In genomic region chr4:55111601-55112000, GRCh38 we compare ENCODE assay signal across 28 cellular contexts. TPM values are rescaled to one million over a fixed set of nuclear protein-coding genes. Genes with fewer than 3 reads are reported as not detected.
"Had no signal": no experiment of that assay in that cellular context is flagged by ENCODE, and none has a peak within 500 bp of the region (broad histone marks: within the 10 kb centered on the region; RNA-seq: fewer than 3 reads in every experiment).

No MANE protein-coding gene starts in this region.

- DNase-seq: hypothalamus; islet precursor cell; left ventricle myocardium inferior; mesendoderm; naive B cell; natural killer cell; nucleus accumbens; pancreas; posterior cingulate gyrus; retina; right cardiac atrium; sigmoid colon; small intestine; spleen; stimulated activated CD4-positive, alpha-beta T cell treated with anti-CD3 and anti-CD28 coated beads, Interleukin-4, amount 100 ng/mL, for 24 hours; stimulated activated naive CD4-positive, alpha-beta T cell; tibial artery; trophoblast cell; upper lobe of right lung had no signal

- ATAC-seq: natural killer cell; pancreas; right cardiac atrium; stimulated activated effector memory CD8-positive, alpha-beta T cell treated with anti-CD3 and anti-CD28 coated beads, Interleukin-12 subunit alpha, Interleukin-12 subunit beta, amount 100 ng/mL, for 72 hours; upper lobe of right lung had no signal

- H3K9me3 ChIP-seq: left ventricle myocardium inferior, pancreas, prostate gland, sigmoid colon, spleen, suprapubic skin, thoracic aorta, tibial artery, upper lobe of right lung had no signal

- H3K36me3 ChIP-seq: pancreas, prostate gland, sigmoid colon, spleen, suprapubic skin, thoracic aorta had no signal

- H3K36me3 Mint-ChIP-seq: naive B cell; natural killer cell; stimulated activated effector memory CD8-positive, alpha-beta T cell treated with anti-CD3 and anti-CD28 coated beads, Interleukin-12 subunit alpha, Interleukin-12 subunit beta, amount 100 ng/mL, for 72 hours had no signal

- H3K27me3 ChIP-seq: pancreas, sigmoid colon, suprapubic skin, tibial artery, upper lobe of right lung had no signal

- H3K4me3 Mint-ChIP-seq: mesothelial cell of epicardium; natural killer cell; stimulated activated effector memory CD8-positive, alpha-beta T cell treated with anti-CD3 and anti-CD28 coated beads, Interleukin-12 subunit alpha, Interleukin-12 subunit beta, amount 100 ng/mL, for 72 hours; stimulated activated naive CD8-positive, alpha-beta T cell treated with anti-CD3 and anti-CD28 coated beads, Interleukin-15, Interleukin-2, amounts not matched to agents 100 ng/mL and 50 ng/mL, for 24 hours had no signal

- H3K4me1 ChIP-seq: pancreas, prostate gland, sigmoid colon, spleen, suprapubic skin, tibial artery, upper lobe of right lung had no signal

- H3K4me1 Mint-ChIP-seq: mesothelial cell of epicardium; naive B cell; stimulated activated effector memory CD8-positive, alpha-beta T cell treated with anti-CD3 and anti-CD28 coated beads, Interleukin-12 subunit alpha, Interleukin-12 subunit beta, amount 100 ng/mL, for 72 hours had no signal

- H3K27ac Mint-ChIP-seq: mesothelial cell of epicardium; naive B cell; natural killer cell; stimulated activated effector memory CD8-positive, alpha-beta T cell treated with anti-CD3 and anti-CD28 coated beads, Interleukin-12 subunit alpha, Interleukin-12 subunit beta, amount 100 ng/mL, for 72 hours; stimulated activated naive CD8-positive, alpha-beta T cell treated with anti-CD3 and anti-CD28 coated beads, Interleukin-15, Interleukin-2, amounts not matched to agents 100 ng/mL and 50 ng/mL, for 24 hours had no signal

- H3K9me3 Mint-ChIP-seq: mesothelial cell of epicardium, natural killer cell had no signal

- H3K27ac ChIP-seq: left ventricle myocardium inferior, pancreas, prostate gland, sigmoid colon, spleen, suprapubic skin, thoracic aorta, tibial artery, upper lobe of right lung had no signal

- H3K27me3 Mint-ChIP-seq: naive B cell had no signal

- H3K4me3 ChIP-seq: left ventricle myocardium inferior, lung, pancreas, prostate gland, sigmoid colon, spleen, suprapubic skin, thoracic aorta, tibial artery, upper lobe of right lung had no signal

RNA-seq across cellular contexts. Expression of gene KDR, which starts 13.8 kb away (rescaled TPM):
- total RNA-seq: mononuclear cell, osteoblast had no signal
